In genomic region chr10:132400547-132401151, GRCh38 we compare ENCODE assay signal across 15 cellular contexts. TPM values are rescaled to one million over a fixed set of nuclear protein-coding genes. Genes with fewer than 3 reads are reported as not detected.
A peak's percentile ranks its signal among the peaks of the same experiment; 100 is the strongest.
DNase-seq lines count a peak whose midpoint lies in the region; ATAC-seq and TF ChIP-seq lines count a peak whose summit lies in the region.
"Had no signal": no experiment of that assay in that cellular context is flagged by ENCODE, and none has a peak within 500 bp of the region (broad histone marks: within the 10 kb centered on the region; RNA-seq: fewer than 3 reads in every experiment).

No MANE protein-coding gene starts in this region.

- no peak overlapping the region for H3K4me3 ChIP-seq in hepatocyte
- H3K4me3 ChIP-seq: smooth muscle cell had no signal

- intact Hi-C loops in CD4-positive, alpha-beta T cell (cut with DNase I, micrococcal nuclease), result no loop called here

- CTCF ChIA-PET in CD4-positive, alpha-beta T cell (lab: Charles Lee), result no interaction called here
- CTCF ChIA-PET in WTC11 (lab: Charles Lee), result no interaction called here

- no peaks in the 10 kb centered on the region for H3K27me3 Mint-ChIP-seq in CD4-positive, alpha-beta T cell
- H3K27me3 Mint-ChIP-seq in WTC11 (ENCODE audit: low read depth) (peaks cover 4% of the 10 kb centered on the region; the same call in 1 of the 2 replicates), progenitor cell of endocrine pancreas (no peaks in the 10 kb centered on the region)
- no peaks in the 10 kb centered on the region for H3K27me3 Mint-ChIP-seq in activated T-cell treated with anti-CD3 and anti-CD28 coated beads, Interleukin-2, amount 50 U/mL, for 24 hours

- H3K36me3 ChIP-seq in hepatocyte (replicated peaks; ENCODE audit: insufficient read depth, low read depth), result no peaks in the 10 kb centered on the region

- no peak overlapping the region for H2AFZ ChIP-seq in hepatocyte

- peak overlapping the region; percentile 58 for H3K4me3 Mint-ChIP-seq in CD4-positive, alpha-beta T cell
- H3K4me3 Mint-ChIP-seq in WTC11, result no peak overlapping the region
- H3K4me3 Mint-ChIP-seq in progenitor cell of endocrine pancreas (ENCODE audit: low read depth), result no peak overlapping the region
- no peak overlapping the region for H3K4me3 Mint-ChIP-seq in activated T-cell treated with anti-CD3 and anti-CD28 coated beads, Interleukin-2, amount 50 U/mL, for 24 hours

- H4K20me1 ChIP-seq in hepatocyte (ENCODE audit: insufficient read depth, poor library complexity, severe bottlenecking), result peaks cover 10% of the 10 kb centered on the region

- peaks cover 24% of the 10 kb centered on the region for H3K4me1 Mint-ChIP-seq in CD4-positive, alpha-beta T cell (ENCODE audit: low read depth)
- H3K4me1 Mint-ChIP-seq in WTC11 (peaks cover 22% of the 10 kb centered on the region), progenitor cell of endocrine pancreas (ENCODE audit: low read depth) (peaks cover 7% of the 10 kb centered on the region)
- peaks cover 18% of the 10 kb centered on the region for H3K4me1 Mint-ChIP-seq in activated T-cell treated with anti-CD3 and anti-CD28 coated beads, Interleukin-2, amount 50 U/mL, for 24 hours (ENCODE audit: low read depth)

- no peaks in the 10 kb centered on the region for H3K9me2 ChIP-seq in hepatocyte (replicated peaks; ENCODE audit: insufficient read depth)

- DNase-seq in CD4-positive, alpha-beta T cell, result no peak
- DNase-seq in WTC11 (ENCODE audit: low spot score), result no peak
- no peak for DNase-seq in hepatocyte (ENCODE audit: low spot score)
- no peak for DNase-seq in progenitor cell of endocrine pancreas (ENCODE audit: low spot score, unreplicated experiment)
- no peak for DNase-seq in activated T-cell treated with anti-CD3 and anti-CD28 coated beads, Interleukin-2, amount 50 U/mL, for 24 hours
- DNase-seq in SK-N-DZ (ENCODE audit: low spot score), result no peak
- DNase-seq in pons (ENCODE audit: low spot score), result no peak
- DNase-seq in NCI-H526 (lab: John Stamatoyannopoulos, UW), result no peak
- DNase-seq: activated CD8-positive, alpha-beta memory T cell treated with anti-CD3 and anti-CD28 coated beads, Interleukin-2, amount 50 U/mL, for 4 hours; amniotic stem cell; DND-41; KG1; mammary epithelial cell; NCI-H2171 treated with DMSO at 0.1 percent for 48 hours had no signal

- no peaks in the 10 kb centered on the region for H3K9me3 ChIP-seq in CD4-positive, alpha-beta T cell (ENCODE audit: control insufficient read depth, low read length)
- H3K9me3 ChIP-seq in hepatocyte (ENCODE audit: low read depth), result no peaks in the 10 kb centered on the region

- POLR2A ChIA-PET in CD4-positive, alpha-beta T cell (lab: Charles Lee), result no interaction called here
- POLR2A ChIA-PET in WTC11 (lab: Charles Lee), result no interaction called here

- 82% methylated on average over 17 of the region's 17 CpGs for WGBS in hepatocyte (ENCODE audit: low lambda C conversion rate, missing lambda C conversion rate)

- peaks cover 7% of the 10 kb centered on the region for H3K36me3 Mint-ChIP-seq in CD4-positive, alpha-beta T cell (ENCODE audit: low read depth)
- peaks cover 2% of the 10 kb centered on the region; the same call in 1 of the 2 replicates for H3K36me3 Mint-ChIP-seq in WTC11
- H3K36me3 Mint-ChIP-seq in progenitor cell of endocrine pancreas (ENCODE audit: insufficient read depth), result peaks cover 3% of the 10 kb centered on the region
- peaks cover 3% of the 10 kb centered on the region for H3K36me3 Mint-ChIP-seq in activated T-cell treated with anti-CD3 and anti-CD28 coated beads, Interleukin-2, amount 50 U/mL, for 24 hours (ENCODE audit: low read depth)

- H3K27me3 ChIP-seq in CD4-positive, alpha-beta T cell (ENCODE audit: control insufficient read depth, insufficient read depth, low read length), result no peaks in the 10 kb centered on the region
- no peaks in the 10 kb centered on the region for H3K27me3 ChIP-seq in hepatocyte

- TF ChIP-seq CTCF in CD4-positive, alpha-beta T cell (IDR thresholded peaks at IDR 0.05), result no peak
- TF ChIP-seq CTCF in WTC11 (IDR thresholded peaks at IDR 0.05), result no peak
- no peak for TF ChIP-seq CTCF in hepatocyte (IDR thresholded peaks at IDR 0.05; ENCODE audit: poor library complexity)
- TF ChIP-seq CTCF in progenitor cell of endocrine pancreas (IDR thresholded peaks at IDR 0.05; ENCODE audit: unreplicated experiment), result no peak

- no peak overlapping the region for H3K27ac Mint-ChIP-seq in CD4-positive, alpha-beta T cell
- H3K27ac Mint-ChIP-seq in WTC11, result peak overlapping the region; percentile 70; the same call in 1 of the 2 replicates
- peak overlapping the region; percentile 45 for H3K27ac Mint-ChIP-seq in progenitor cell of endocrine pancreas
- H3K27ac Mint-ChIP-seq in activated T-cell treated with anti-CD3 and anti-CD28 coated beads, Interleukin-2, amount 50 U/mL, for 24 hours, result no peak overlapping the region

- peaks cover 76% of the 10 kb centered on the region for H3K79me2 ChIP-seq in hepatocyte

- no peaks in the 10 kb centered on the region for H3K9me3 Mint-ChIP-seq in CD4-positive, alpha-beta T cell
- H3K9me3 Mint-ChIP-seq in WTC11, result no peaks in the 10 kb centered on the region
- H3K9me3 Mint-ChIP-seq in progenitor cell of endocrine pancreas (ENCODE audit: low read depth), result no peaks in the 10 kb centered on the region
- H3K9me3 Mint-ChIP-seq in activated T-cell treated with anti-CD3 and anti-CD28 coated beads, Interleukin-2, amount 50 U/mL, for 24 hours, result no peaks in the 10 kb centered on the region

- peak overlapping the region; percentile 19 for H3K4me2 ChIP-seq in hepatocyte
- H3K4me2 ChIP-seq: smooth muscle cell had no signal

- no peak for ATAC-seq in CD4-positive, alpha-beta T cell (ENCODE audit: poor library complexity)
- no peak for ATAC-seq in WTC11

- H3K4me1 ChIP-seq in hepatocyte (ENCODE audit: insufficient read depth), result peaks cover 37% of the 10 kb centered on the region

- no peak overlapping the region for H3K27ac ChIP-seq in CD4-positive, alpha-beta T cell (ENCODE audit: low read depth, low read length)
- no peak overlapping the region for H3K27ac ChIP-seq in hepatocyte

TF ChIP-seq in WTC11, 78 proteins besides CTCF, POLR2A, EP300 and RAD21:
- TF ChIP-seq PRDM15 (CRISPR knock-in tag; IDR thresholded peaks at IDR 0.05), result peak; percentile 95
- TF ChIP-seq ESRRA (CRISPR knock-in tag; IDR thresholded peaks at IDR 0.05; ENCODE audit: borderline replicate concordance), result no peak

RNA-seq across cellular contexts. Expression of gene PWWP2B, which starts 3.6 kb away (rescaled TPM):
- total RNA-seq in CD4-positive, alpha-beta T cell, result 10 to 100 TPM; 19.2 to 19.6 TPM
- total RNA-seq in WTC11 (2021) (12.2 to 14.1 TPM (median 13.6 TPM) in 3 replicates), hepatocyte (15.1 and 18.0 TPM in 2 replicates), progenitor cell of endocrine pancreas (23.2 and 24.3 TPM in 2 replicates)
- polyA plus RNA-seq in hepatocyte, result 10.7 and 12.7 TPM in 2 replicates
- 12.2 and 18.0 TPM in 2 replicates for polyA plus RNA-seq in SK-N-DZ (2014; cell fraction: cytosol; rRNA removed)
- polyA plus RNA-seq in SK-N-DZ (2014; cell fraction: nucleus; rRNA removed), result 20.1 and 20.9 TPM in 2 replicates

Comparison
In these comparisons a context has a peak if more than half of its experiments do, and no peak if none do; other contexts are left out.
1. H3K27ac Mint-ChIP-seq: peak in WTC11 (single experiment) and progenitor cell of endocrine pancreas (single experiment); none in CD4-positive, alpha-beta T cell (single experiment) and activated T-cell treated with anti-CD3 and anti-CD28 coated beads, Interleukin-2, amount 50 U/mL, for 24 hours (single experiment).